In genomic region chr10:116431598-116431997, GRCh38 we compare ENCODE assay signal across 33 cellular contexts. TPM values are rescaled to one million over a fixed set of nuclear protein-coding genes. Genes with fewer than 3 reads are reported as not detected.
"Had no signal": no experiment of that assay in that cellular context is flagged by ENCODE, and none has a peak within 500 bp of the region (broad histone marks: within the 10 kb centered on the region; RNA-seq: fewer than 3 reads in every experiment).

No MANE protein-coding gene starts in this region.

- H3K4me1 ChIP-seq: colonic mucosa, gastrocnemius medialis had no signal

- DNase-seq: activated B cell treated with CpG ODN at 0.5 μM for 24 hours; activated CD4-positive, alpha-beta T cell treated with anti-CD3 and anti-CD28 coated beads for 48 hours; activated CD4-positive, alpha-beta T cell treated with anti-CD3 and anti-CD28 coated beads, Interleukin-2, amount 50 U/mL, for 1 hour; activated CD4-positive, alpha-beta T cell treated with anti-CD3 and anti-CD28 coated beads, Interleukin-2, amount 50 U/mL, for 48 hours; activated CD8-positive, alpha-beta memory T cell treated with anti-CD3 and anti-CD28 coated beads for 24 hours; activated CD8-positive, alpha-beta T cell treated with anti-CD3 and anti-CD28 coated beads for 36 hours; activated effector memory CD4-positive, alpha-beta T cell treated with Interleukin-2 at 50 U/mL for 16 hours; activated gamma-delta T cell treated with Interleukin-2 at 50 U/mL for 16 hours; activated naive CD4-positive, alpha-beta T cell treated with anti-CD3 and anti-CD28 coated beads, Interleukin-2, amount 50 U/mL, for 16 hours; activated naive CD4-positive, alpha-beta T cell treated with Interleukin-2 at 50 U/mL for 16 hours; activated T-cell treated with anti-CD3 and anti-CD28 coated beads, Interleukin-2, amount 50 U/mL, for 4 hours; amniotic stem cell; aorta; body of pancreas; central memory CD4-positive, alpha-beta T cell; cerebellar nuclear complex; colonic mucosa; effector CD8-positive, alpha-beta T cell; foreskin keratinocyte; gastrocnemius medialis; glutamatergic neuron; T-helper 2 cell had no signal

- FAIRE-seq: endometrium, endothelial cell of umbilical vein, TTC549 had no signal

- H3K4me3 ChIP-seq: body of pancreas, cardiac muscle cell, colonic mucosa, gastrocnemius medialis had no signal

- H3K9me3 ChIP-seq: body of pancreas, colonic mucosa, gastrocnemius medialis had no signal

- H3K27me3 ChIP-seq: body of pancreas, cardiac muscle cell, colonic mucosa, foreskin keratinocyte, gastrocnemius medialis had no signal

- ATAC-seq: activated CD4-positive, CD25-positive, alpha-beta regulatory T cell treated with anti-CD3 and anti-CD28 coated beads, Interleukin-2, amount 50 U/mL, for 24 hours; activated CD8-positive, alpha-beta T cell treated with anti-CD3 and anti-CD28 coated beads for 36 hours; activated T-cell treated with anti-CD3 and anti-CD28 coated beads, Interleukin-2, amount 50 U/mL, for 4 hours; activated T-helper 17 cell treated with anti-CD3 and anti-CD28 coated beads, Interleukin-2, amount 50 U/mL, for 72 hours; body of pancreas; esophagus mucosa; foreskin keratinocyte; gastrocnemius medialis had no signal

- H3K27ac ChIP-seq: body of pancreas, cardiac muscle cell, colonic mucosa, foreskin keratinocyte, gastrocnemius medialis, VCaP had no signal

- H3K36me3 ChIP-seq: cardiac muscle cell, colonic mucosa, gastrocnemius medialis had no signal

RNA-seq across cellular contexts. Expression of gene PNLIPRP3, which starts 4.0 kb away (rescaled TPM):
- total RNA-seq: activated B cell treated with CpG ODN at 0.5 μM for 24 hours; activated CD8-positive, alpha-beta T cell treated with anti-CD3 and anti-CD28 coated beads for 36 hours; activated T-cell treated with anti-CD3 and anti-CD28 coated beads, Interleukin-2, amount 50 U/mL, for 4 hours; activated T-helper 17 cell treated with anti-CD3 and anti-CD28 coated beads, Interleukin-2, amount 50 U/mL, for 72 hours; aorta; body of pancreas; cardiac muscle cell; colonic mucosa; dermis microvascular lymphatic vessel endothelial cell; endothelial cell of umbilical vein; epithelial cell of proximal tubule; gastrocnemius medialis; T-helper 1 cell treated with Interleukin-12 subunit alpha and Interleukin-12 subunit beta and Interleukin-4 antibody, amounts not matched to agents 30 ng/mL and 1 ng/mL, for 36 hours had no signal
- polyA plus RNA-seq: aorta, cardiac muscle cell, endothelial cell of umbilical vein had no signal
